In the genomic region with DNA sequence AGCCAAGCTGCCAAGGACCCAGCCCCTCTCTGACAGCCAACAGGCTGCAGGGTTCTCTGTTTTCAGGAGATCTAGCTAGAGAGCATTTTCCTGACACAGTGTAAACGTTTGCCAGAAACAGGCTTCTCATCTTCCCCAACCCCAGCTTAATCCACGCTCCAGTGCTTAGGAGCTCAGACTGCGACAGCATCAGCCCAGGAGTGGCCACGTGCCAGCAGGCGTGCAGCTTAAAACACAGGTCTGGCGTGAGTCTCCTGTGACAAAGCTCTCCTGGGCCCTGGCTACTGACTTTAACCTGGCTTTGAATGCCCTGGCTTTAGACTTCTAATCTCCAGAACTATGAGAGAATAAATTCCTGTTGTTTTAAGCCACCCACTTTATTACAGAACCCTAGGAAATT, we compare ENCODE assay signal across 1 cellular context.
TF ChIP-seq lines count a peak whose summit lies in the region.

No MANE protein-coding gene starts in this region.

TF ChIP-seq in GM23338, 12 proteins besides CTCF, POLR2A, EP300 and RAD21 (continued from another document):
- TF ChIP-seq, protein P1, sequence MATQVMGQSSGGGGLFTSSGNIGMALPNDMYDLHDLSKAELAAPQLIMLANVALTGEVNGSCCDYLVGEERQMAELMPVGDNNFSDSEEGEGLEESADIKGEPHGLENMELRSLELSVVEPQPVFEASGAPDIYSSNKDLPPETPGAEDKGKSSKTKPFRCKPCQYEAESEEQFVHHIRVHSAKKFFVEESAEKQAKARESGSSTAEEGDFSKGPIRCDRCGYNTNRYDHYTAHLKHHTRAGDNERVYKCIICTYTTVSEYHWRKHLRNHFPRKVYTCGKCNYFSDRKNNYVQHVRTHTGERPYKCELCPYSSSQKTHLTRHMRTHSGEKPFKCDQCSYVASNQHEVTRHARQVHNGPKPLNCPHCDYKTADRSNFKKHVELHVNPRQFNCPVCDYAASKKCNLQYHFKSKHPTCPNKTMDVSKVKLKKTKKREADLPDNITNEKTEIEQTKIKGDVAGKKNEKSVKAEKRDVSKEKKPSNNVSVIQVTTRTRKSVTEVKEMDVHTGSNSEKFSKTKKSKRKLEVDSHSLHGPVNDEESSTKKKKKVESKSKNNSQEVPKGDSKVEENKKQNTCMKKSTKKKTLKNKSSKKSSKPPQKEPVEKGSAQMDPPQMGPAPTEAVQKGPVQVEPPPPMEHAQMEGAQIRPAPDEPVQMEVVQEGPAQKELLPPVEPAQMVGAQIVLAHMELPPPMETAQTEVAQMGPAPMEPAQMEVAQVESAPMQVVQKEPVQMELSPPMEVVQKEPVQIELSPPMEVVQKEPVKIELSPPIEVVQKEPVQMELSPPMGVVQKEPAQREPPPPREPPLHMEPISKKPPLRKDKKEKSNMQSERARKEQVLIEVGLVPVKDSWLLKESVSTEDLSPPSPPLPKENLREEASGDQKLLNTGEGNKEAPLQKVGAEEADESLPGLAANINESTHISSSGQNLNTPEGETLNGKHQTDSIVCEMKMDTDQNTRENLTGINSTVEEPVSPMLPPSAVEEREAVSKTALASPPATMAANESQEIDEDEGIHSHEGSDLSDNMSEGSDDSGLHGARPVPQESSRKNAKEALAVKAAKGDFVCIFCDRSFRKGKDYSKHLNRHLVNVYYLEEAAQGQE (IDR thresholded peaks at IDR 0.05; ENCODE audit: unreplicated experiment), result no peak
- TF ChIP-seq EZH2 (IDR thresholded peaks at IDR 0.05; ENCODE audit: low read depth, unreplicated experiment) (no peak), EZH2phosphoT487 (IDR thresholded peaks at IDR 0.05; ENCODE audit: unreplicated experiment) (no peak), POLR2AphosphoS5 (IDR thresholded peaks at IDR 0.05; ENCODE audit: low read depth) (no peak), CREB1 (CRISPR knock-in tag; IDR thresholded peaks at IDR 0.05; ENCODE audit: low read depth) (no peak), NANOG (IDR thresholded peaks at IDR 0.05; ENCODE audit: borderline replicate concordance) (no peak), STAT1 (IDR thresholded peaks at IDR 0.05; ENCODE audit: unreplicated experiment) (no peak), ZNF114 (CRISPR knock-in tag; IDR thresholded peaks at IDR 0.05) (no peak)
- TF ChIP-seq, protein P2, sequence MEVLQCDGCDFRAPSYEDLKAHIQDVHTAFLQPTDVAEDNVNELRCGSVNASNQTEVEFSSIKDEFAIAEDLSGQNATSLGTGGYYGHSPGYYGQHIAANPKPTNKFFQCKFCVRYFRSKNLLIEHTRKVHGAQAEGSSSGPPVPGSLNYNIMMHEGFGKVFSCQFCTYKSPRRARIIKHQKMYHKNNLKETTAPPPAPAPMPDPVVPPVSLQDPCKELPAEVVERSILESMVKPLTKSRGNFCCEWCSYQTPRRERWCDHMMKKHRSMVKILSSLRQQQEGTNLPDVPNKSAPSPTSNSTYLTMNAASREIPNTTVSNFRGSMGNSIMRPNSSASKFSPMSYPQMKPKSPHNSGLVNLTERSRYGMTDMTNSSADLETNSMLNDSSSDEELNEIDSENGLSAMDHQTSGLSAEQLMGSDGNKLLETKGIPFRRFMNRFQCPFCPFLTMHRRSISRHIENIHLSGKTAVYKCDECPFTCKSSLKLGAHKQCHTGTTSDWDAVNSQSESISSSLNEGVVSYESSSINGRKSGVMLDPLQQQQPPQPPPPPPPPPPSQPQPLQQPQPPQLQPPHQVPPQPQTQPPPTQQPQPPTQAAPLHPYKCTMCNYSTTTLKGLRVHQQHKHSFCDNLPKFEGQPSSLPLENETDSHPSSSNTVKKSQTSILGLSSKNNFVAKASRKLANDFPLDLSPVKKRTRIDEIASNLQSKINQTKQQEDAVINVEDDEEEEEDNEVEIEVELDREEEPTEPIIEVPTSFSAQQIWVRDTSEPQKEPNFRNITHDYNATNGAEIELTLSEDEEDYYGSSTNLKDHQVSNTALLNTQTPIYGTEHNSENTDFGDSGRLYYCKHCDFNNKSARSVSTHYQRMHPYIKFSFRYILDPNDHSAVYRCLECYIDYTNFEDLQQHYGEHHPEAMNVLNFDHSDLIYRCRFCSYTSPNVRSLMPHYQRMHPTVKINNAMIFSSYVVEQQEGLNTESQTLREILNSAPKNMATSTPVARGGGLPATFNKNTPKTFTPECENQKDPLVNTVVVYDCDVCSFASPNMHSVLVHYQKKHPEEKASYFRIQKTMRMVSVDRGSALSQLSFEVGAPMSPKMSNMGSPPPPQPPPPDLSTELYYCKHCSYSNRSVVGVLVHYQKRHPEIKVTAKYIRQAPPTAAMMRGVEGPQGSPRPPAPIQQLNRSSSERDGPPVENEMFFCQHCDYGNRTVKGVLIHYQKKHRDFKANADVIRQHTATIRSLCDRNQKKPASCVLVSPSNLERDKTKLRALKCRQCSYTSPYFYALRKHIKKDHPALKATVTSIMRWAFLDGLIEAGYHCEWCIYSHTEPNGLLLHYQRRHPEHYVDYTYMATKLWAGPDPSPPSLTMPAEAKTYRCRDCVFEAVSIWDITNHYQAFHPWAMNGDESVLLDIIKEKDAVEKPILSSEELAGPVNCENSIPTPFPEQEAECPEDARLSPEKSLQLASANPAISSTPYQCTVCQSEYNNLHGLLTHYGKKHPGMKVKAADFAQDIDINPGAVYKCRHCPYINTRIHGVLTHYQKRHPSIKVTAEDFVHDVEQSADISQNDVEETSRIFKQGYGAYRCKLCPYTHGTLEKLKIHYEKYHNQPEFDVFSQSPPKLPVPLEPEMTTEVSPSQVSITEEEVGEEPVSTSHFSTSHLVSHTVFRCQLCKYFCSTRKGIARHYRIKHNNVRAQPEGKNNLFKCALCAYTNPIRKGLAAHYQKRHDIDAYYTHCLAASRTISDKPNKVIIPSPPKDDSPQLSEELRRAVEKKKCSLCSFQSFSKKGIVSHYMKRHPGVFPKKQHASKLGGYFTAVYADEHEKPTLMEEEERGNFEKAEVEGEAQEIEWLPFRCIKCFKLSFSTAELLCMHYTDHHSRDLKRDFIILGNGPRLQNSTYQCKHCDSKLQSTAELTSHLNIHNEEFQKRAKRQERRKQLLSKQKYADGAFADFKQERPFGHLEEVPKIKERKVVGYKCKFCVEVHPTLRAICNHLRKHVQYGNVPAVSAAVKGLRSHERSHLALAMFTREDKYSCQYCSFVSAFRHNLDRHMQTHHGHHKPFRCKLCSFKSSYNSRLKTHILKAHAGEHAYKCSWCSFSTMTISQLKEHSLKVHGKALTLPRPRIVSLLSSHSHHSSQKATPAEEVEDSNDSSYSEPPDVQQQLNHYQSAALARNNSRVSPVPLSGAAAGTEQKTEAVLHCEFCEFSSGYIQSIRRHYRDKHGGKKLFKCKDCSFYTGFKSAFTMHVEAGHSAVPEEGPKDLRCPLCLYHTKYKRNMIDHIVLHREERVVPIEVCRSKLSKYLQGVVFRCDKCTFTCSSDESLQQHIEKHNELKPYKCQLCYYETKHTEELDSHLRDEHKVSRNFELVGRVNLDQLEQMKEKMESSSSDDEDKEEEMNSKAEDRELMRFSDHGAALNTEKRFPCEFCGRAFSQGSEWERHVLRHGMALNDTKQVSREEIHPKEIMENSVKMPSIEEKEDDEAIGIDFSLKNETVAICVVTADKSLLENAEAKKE (CRISPR knock-in tag; IDR thresholded peaks at IDR 0.05), result no peak
